Comparison of ENCODE assay signal across 1 cellular context in the genomic region with DNA sequence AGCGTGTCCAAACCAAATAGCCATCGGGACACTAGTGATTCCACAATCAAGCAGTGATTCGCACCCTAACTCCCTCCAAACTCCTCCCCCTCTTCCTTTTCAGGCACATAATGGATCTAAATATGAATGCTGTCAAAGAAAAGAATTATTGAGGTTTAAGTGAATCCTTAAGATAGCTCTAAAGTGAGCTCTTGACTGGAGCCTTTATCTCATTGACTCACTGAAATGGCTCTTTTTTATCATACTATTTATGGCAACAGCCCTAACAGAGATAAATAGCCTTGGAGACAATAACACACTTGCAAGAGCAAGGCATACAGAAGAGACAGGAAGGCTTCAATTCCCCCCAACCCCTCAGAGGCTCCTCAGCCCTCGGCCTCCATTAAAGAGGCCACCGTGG.
TF ChIP-seq lines count a peak whose summit lies in the region.

No MANE protein-coding gene starts in this region.

TF ChIP-seq in K562, 482 proteins besides CTCF, POLR2A, EP300 and RAD21 (continued from another document):
- TF ChIP-seq, protein P1, sequence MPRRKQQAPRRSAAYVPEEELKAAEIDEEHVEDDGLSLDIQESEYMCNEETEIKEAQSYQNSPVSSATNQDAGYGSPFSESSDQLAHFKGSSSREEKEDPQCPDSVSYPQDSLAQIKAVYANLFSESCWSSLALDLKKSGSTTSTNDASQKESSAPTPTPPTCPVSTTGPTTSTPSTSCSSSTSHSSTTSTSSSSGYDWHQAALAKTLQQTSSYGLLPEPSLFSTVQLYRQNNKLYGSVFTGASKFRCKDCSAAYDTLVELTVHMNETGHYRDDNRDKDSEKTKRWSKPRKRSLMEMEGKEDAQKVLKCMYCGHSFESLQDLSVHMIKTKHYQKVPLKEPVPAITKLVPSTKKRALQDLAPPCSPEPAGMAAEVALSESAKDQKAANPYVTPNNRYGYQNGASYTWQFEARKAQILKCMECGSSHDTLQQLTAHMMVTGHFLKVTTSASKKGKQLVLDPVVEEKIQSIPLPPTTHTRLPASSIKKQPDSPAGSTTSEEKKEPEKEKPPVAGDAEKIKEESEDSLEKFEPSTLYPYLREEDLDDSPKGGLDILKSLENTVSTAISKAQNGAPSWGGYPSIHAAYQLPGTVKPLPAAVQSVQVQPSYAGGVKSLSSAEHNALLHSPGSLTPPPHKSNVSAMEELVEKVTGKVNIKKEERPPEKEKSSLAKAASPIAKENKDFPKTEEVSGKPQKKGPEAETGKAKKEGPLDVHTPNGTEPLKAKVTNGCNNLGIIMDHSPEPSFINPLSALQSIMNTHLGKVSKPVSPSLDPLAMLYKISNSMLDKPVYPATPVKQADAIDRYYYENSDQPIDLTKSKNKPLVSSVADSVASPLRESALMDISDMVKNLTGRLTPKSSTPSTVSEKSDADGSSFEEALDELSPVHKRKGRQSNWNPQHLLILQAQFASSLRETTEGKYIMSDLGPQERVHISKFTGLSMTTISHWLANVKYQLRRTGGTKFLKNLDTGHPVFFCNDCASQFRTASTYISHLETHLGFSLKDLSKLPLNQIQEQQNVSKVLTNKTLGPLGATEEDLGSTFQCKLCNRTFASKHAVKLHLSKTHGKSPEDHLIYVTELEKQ (CRISPR knock-in tag; IDR thresholded peaks at IDR 0.05), result no peak
- TF ChIP-seq ZNF197 (CRISPR knock-in tag; IDR thresholded peaks at IDR 0.05; ENCODE audit: low read depth) (no peak), FOXJ2 (tag; IDR thresholded peaks at IDR 0.05) (0 out of 2 replicates have a peak, but pooled peaks have one; percentile 22), CXXC5 (CRISPR knock-in tag; IDR thresholded peaks at IDR 0.05) (no peak), MTA2 (IDR thresholded peaks at IDR 0.05; ENCODE audit: low read depth) (no peak), TCF3 (CRISPR knock-in tag; IDR thresholded peaks at IDR 0.05) (peak; percentile 27; the same call in 1 of the 2 replicates), XRCC4 (IDR thresholded peaks at IDR 0.05; ENCODE audit: extremely low read depth, insufficient read depth, insufficient read length) (no peak), POU5F1 (IDR thresholded peaks at IDR 0.05; ENCODE audit: borderline replicate concordance, low read depth, low read length, partially characterized antibody) (no peak), ZZZ3 (IDR thresholded peaks at IDR 0.05) (no peak)
